ENCODE assay signal across 1 cellular context in the genomic region with DNA sequence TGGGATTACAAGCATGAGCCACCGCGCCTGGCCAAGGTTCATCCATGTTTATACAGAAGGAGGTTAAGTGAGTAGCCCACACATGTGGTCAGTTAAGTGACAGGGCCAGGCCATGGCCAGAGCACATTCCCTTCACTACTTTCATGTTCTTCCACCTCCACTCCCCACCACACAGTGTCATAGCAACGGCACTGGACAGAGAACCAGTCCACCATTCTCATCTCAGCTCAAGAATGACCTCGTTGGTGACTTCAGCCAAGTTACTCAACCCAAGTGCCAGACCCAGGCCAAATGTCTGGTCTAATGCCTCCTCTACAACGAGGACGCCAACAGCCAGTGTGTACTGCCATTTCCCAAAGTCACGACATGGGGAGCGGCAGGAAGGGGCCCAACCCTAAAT.
TF ChIP-seq lines count a peak whose summit lies in the region.

No MANE protein-coding gene starts in this region.

TF ChIP-seq in IMR-90, 13 proteins besides CTCF, POLR2A, EP300 and RAD21:
- TF ChIP-seq MXI1 (IDR thresholded peaks at IDR 0.05; ENCODE audit: borderline replicate concordance, low read depth, low read length) = no peak
- no peak for TF ChIP-seq CEBPB (IDR thresholded peaks at IDR 0.05; ENCODE audit: low read depth, low read length)
- TF ChIP-seq FOS (IDR thresholded peaks at IDR 0.05; ENCODE audit: low read depth, low read length) = no peak
